In the genomic region with DNA sequence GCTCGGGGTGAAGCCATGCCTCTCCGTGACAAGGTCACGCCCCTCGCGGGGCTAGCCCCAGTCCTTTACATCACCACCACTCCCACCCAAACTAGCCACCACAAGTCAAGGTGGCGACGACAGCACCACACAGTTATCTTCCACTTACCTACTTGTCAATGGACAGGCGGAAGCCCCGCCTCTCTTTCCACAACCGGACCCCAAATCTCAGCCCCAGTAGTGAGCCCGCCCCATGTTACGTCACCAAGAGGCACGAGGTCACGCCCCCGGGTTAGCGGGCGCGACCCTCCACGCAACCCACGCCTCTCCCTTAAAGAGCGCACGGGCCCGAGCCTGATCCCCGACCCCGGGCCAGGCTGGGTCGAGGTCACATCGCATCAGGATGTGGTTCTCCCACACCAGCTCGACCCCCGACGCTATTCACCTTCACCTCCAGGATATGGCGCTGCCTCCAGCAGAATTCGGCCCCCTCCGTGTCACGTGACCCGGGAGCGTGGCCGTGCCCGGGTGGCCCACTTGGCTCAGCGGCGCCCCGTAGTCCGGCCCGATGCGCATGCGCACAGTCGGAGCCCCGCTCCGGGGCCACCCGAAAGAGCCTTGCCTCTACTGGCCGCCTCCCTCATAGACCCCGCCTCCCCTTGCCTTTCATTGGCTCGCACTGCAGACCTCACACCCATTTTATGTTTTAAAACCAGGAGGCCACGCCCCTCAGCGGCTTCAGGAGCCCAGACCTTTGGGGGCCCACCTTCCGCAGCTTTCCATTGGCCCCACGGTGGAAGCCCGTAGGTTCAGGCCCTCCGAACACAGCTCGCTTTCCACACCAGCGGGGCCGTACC, we compare ENCODE assay signal across 8 cellular contexts. TPM values are rescaled to one million over a fixed set of nuclear protein-coding genes. Genes with fewer than 3 reads are reported as not detected.
DNase-seq lines count a peak whose midpoint lies in the region; ATAC-seq and TF ChIP-seq lines count a peak whose summit lies in the region.

No MANE protein-coding gene starts in this region.

- WGBS in SK-N-SH (ENCODE audit: low lambda C conversion rate), result 2% methylated on average over 30 of the region's 61 CpGs
- 1% methylated on average over 41 of the region's 61 CpGs for WGBS in suprapubic skin

- H3K9me3 ChIP-seq in SK-N-SH, result no peaks in the 10 kb centered on the region
- H3K9me3 ChIP-seq in suprapubic skin, result no peaks in the 10 kb centered on the region

- H3K9me3 Mint-ChIP-seq in activated naive CD4-positive, alpha-beta T cell treated with anti-CD3 and anti-CD28 coated beads, Interleukin-2, amount 50 U/mL, for 72 hours, result no peaks in the 10 kb centered on the region

- peak overlapping the region; percentile 94 for H2AFZ ChIP-seq in SK-N-SH (ENCODE audit: low read depth)

- peak overlapping the region; percentile 97 for H3K4me2 ChIP-seq in SK-N-SH

- H3K4me3 ChIP-seq in SK-N-SH (ENCODE audit: low read depth in 2 of 2, low read length in 1 of 2) (peak overlapping the region; percentile 79 to 92), suprapubic skin (peak overlapping the region; percentile 83)

- ATAC-seq in HG02610 (IDR thresholded peaks at IDR 0.05; ENCODE audit: unreplicated experiment), result peak; percentile 88
- peak; percentile 90 for ATAC-seq in activated naive CD4-positive, alpha-beta T cell treated with anti-CD3 and anti-CD28 coated beads, Interleukin-2, amount 50 U/mL, for 72 hours

- H3K9ac ChIP-seq in SK-N-SH, result peak overlapping the region; percentile 70

- TF ChIP-seq CTCF in GM10266 (IDR thresholded peaks at IDR 0.05; ENCODE audit: control insufficient read depth, insufficient read depth, low read depth, missing control alignments) (peak; percentile 11), SK-N-SH (IDR thresholded peaks at IDR 0.05) (no peak), suprapubic skin (IDR thresholded peaks at IDR 0.05) (no peak)

- DNase-seq in GM10266 (ENCODE audit: extremely low spot score), result peak; percentile 98
- DNase-seq in NCI-H1092 (lab: John Stamatoyannopoulos, UW), result peak; percentile 99
- DNase-seq in SK-N-SH, result peak; percentile 99
- DNase-seq in activated naive CD4-positive, alpha-beta T cell treated with anti-CD3 and anti-CD28 coated beads, Interleukin-2, amount 50 U/mL, for 72 hours (ENCODE audit: low spot score in 2 of 2), result peak; percentile 98 to 99
- DNase-seq in glomerular endothelial cell (ENCODE audit: extremely low read depth, low read depth, low spot score), result peak; percentile 82
- peak; percentile 84 to 98 (median 94) for DNase-seq in nucleus accumbens (lab: John Stamatoyannopoulos, UW)
- peak; percentile 99 for DNase-seq in suprapubic skin (ENCODE audit: low spot score in 2 of 2)

- POLR2A ChIA-PET in SK-N-SH (lab: Yijun Ruan, JAX), result interaction anchor here (0.6 to 2.2 kb wide), 6 partner anchors 10 to 1973 kb away, joined by 3 to 7 read pairs (median 4); a partner anchor contains a TSS

- peaks cover 7 to 9% of the 10 kb centered on the region in 2 experiments for H3K36me3 ChIP-seq in SK-N-SH (replicated peaks in 1 of 2; ENCODE audit: control insufficient read depth in 1 of 2, insufficient read depth in 2 of 2, low read length in 1 of 2)
- peaks cover 25% of the 10 kb centered on the region for H3K36me3 ChIP-seq in suprapubic skin

- peaks cover 5% of the 10 kb centered on the region for H3F3A ChIP-seq in SK-N-SH (replicated peaks; ENCODE audit: insufficient read depth)

- H3K27me3 ChIP-seq in SK-N-SH (ENCODE audit: insufficient read depth) (no peaks in the 10 kb centered on the region), suprapubic skin (no peaks in the 10 kb centered on the region)

- H3K4me1 ChIP-seq in SK-N-SH (ENCODE audit: control insufficient read depth in 1 of 2, insufficient read depth in 2 of 2, low read depth in 1 of 2, low read length in 1 of 2) (peaks cover 0 to 19% of the 10 kb centered on the region in 2 experiments; a peak in 2 of 4 replicates), suprapubic skin (peaks cover 43% of the 10 kb centered on the region)

- H3K27ac Mint-ChIP-seq in activated naive CD4-positive, alpha-beta T cell treated with anti-CD3 and anti-CD28 coated beads, Interleukin-2, amount 50 U/mL, for 72 hours, result peak overlapping the region; percentile 97 to 98

- no peak for TF ChIP-seq POLR2A in suprapubic skin (IDR thresholded peaks at IDR 0.05)

- no peaks in the 10 kb centered on the region for H4K20me1 ChIP-seq in SK-N-SH (ENCODE audit: insufficient read depth)

- CTCF ChIA-PET in SK-N-SH (lab: Yijun Ruan, JAX), result interaction anchor here (0.6 to 2.5 kb wide), 10 partner anchors 10 to 975 kb away, joined by 3 to 12 read pairs (median 6); a partner anchor contains a TSS

- peak overlapping the region; percentile 71 to 88 for H3K27ac ChIP-seq in SK-N-SH (ENCODE audit: low read depth in 2 of 2, low read length in 1 of 2)
- peak overlapping the region; percentile 93 for H3K27ac ChIP-seq in suprapubic skin

- peaks cover 7 to 12% of the 10 kb centered on the region in 2 donors for H3K36me3 Mint-ChIP-seq in activated naive CD4-positive, alpha-beta T cell treated with anti-CD3 and anti-CD28 coated beads, Interleukin-2, amount 50 U/mL, for 72 hours

- TF ChIP-seq EP300 in SK-N-SH (IDR thresholded peaks at IDR 0.05; ENCODE audit: borderline replicate concordance in 1 of 2, low read depth in 1 of 2, low read length in 1 of 2) (no peak), suprapubic skin (IDR thresholded peaks at IDR 0.05) (no peak)

- H3K9me2 ChIP-seq in SK-N-SH, result no peaks in the 10 kb centered on the region

- H3K79me2 ChIP-seq in SK-N-SH (ENCODE audit: insufficient read depth), result peaks cover 21% of the 10 kb centered on the region; the same call in 1 of the 2 replicates

- TF ChIP-seq RAD21 in SK-N-SH (IDR thresholded peaks at IDR 0.05; ENCODE audit: low read length), result no peak

TF ChIP-seq in SK-N-SH, 30 proteins besides CTCF, POLR2A, EP300 and RAD21 (continues in another document):
- no peak for TF ChIP-seq MEF2A (IDR thresholded peaks at IDR 0.05; ENCODE audit: borderline replicate concordance, low read depth)
- no peak for TF ChIP-seq CHD2 (IDR thresholded peaks at IDR 0.05; ENCODE audit: low read length, partially characterized antibody)
- TF ChIP-seq, protein P1, sequence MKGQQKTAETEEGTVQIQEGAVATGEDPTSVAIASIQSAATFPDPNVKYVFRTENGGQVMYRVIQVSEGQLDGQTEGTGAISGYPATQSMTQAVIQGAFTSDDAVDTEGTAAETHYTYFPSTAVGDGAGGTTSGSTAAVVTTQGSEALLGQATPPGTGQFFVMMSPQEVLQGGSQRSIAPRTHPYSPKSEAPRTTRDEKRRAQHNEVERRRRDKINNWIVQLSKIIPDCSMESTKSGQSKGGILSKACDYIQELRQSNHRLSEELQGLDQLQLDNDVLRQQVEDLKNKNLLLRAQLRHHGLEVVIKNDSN (IDR thresholded peaks at IDR 0.05; ENCODE audit: borderline replicate concordance, low read depth), result peak; percentile 97
- TF ChIP-seq FOXM1 (IDR thresholded peaks at IDR 0.05; ENCODE audit: low read depth), result 0 out of 2 replicates have a peak, but pooled peaks have one; percentile 28
- no peak; the same call in 1 of the 2 replicates for TF ChIP-seq NFIC (IDR thresholded peaks at IDR 0.05; ENCODE audit: borderline replicate concordance)
- TF ChIP-seq, protein P2, sequence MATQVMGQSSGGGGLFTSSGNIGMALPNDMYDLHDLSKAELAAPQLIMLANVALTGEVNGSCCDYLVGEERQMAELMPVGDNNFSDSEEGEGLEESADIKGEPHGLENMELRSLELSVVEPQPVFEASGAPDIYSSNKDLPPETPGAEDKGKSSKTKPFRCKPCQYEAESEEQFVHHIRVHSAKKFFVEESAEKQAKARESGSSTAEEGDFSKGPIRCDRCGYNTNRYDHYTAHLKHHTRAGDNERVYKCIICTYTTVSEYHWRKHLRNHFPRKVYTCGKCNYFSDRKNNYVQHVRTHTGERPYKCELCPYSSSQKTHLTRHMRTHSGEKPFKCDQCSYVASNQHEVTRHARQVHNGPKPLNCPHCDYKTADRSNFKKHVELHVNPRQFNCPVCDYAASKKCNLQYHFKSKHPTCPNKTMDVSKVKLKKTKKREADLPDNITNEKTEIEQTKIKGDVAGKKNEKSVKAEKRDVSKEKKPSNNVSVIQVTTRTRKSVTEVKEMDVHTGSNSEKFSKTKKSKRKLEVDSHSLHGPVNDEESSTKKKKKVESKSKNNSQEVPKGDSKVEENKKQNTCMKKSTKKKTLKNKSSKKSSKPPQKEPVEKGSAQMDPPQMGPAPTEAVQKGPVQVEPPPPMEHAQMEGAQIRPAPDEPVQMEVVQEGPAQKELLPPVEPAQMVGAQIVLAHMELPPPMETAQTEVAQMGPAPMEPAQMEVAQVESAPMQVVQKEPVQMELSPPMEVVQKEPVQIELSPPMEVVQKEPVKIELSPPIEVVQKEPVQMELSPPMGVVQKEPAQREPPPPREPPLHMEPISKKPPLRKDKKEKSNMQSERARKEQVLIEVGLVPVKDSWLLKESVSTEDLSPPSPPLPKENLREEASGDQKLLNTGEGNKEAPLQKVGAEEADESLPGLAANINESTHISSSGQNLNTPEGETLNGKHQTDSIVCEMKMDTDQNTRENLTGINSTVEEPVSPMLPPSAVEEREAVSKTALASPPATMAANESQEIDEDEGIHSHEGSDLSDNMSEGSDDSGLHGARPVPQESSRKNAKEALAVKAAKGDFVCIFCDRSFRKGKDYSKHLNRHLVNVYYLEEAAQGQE (IDR thresholded peaks at IDR 0.05; ENCODE audit: low read depth, low read length), result no peak
- TF ChIP-seq POLR2AphosphoS5 (IDR thresholded peaks at IDR 0.05; ENCODE audit: low read depth, low read length), result peak; percentile 50; the same call in 1 of the 2 replicates
- peak; percentile 24; the same call in 1 of the 2 replicates for TF ChIP-seq TAF1 (IDR thresholded peaks at IDR 0.05; ENCODE audit: borderline replicate concordance, low read depth, low read length)

RNA-seq across cellular contexts. Expression of a gene that starts 18.2 kb away (rescaled TPM):
- polyA plus RNA-seq in SK-N-SH (2012; rRNA removed), result 40.6 and 44.1 TPM in 2 replicates
- polyA plus RNA-seq in SK-N-SH (2012; cell fraction: cytosol; rRNA removed), result 14.8 and 25.3 TPM in 2 replicates
- 69.9 and 87.2 TPM in 2 replicates for polyA plus RNA-seq in SK-N-SH (2012; cell fraction: nucleus; rRNA removed)
- 1 to 10 TPM; 1.9 to 3.9 TPM for total RNA-seq in activated naive CD4-positive, alpha-beta T cell treated with anti-CD3 and anti-CD28 coated beads, Interleukin-2, amount 50 U/mL, for 72 hours
- total RNA-seq in glomerular endothelial cell (39.4 and 54.2 TPM in 2 replicates), suprapubic skin (10 to 100 TPM in 1 of 4 donors, 1 to 10 TPM in 3; 3.8 to 17.8 (median 6.8) TPM)

RNA-seq across cellular contexts. Expression of a gene that starts 43.4 kb away (rescaled TPM):
- polyA plus RNA-seq in SK-N-SH (2012; rRNA removed), result not detected in 2 replicates
- polyA plus RNA-seq in SK-N-SH (2012; cell fraction: cytosol; rRNA removed), result not detected in 2 replicates
- polyA plus RNA-seq in SK-N-SH (2012; cell fraction: nucleus; rRNA removed), result not detected in 2 replicates
- not detected for total RNA-seq in activated naive CD4-positive, alpha-beta T cell treated with anti-CD3 and anti-CD28 coated beads, Interleukin-2, amount 50 U/mL, for 72 hours
- total RNA-seq in glomerular endothelial cell (not detected in 2 replicates), suprapubic skin (not detected)

Comparison
In these comparisons a context has a peak if more than half of its experiments do, and no peak if none do; other contexts are left out.
1. Peak in every context shown above with its lines: DNase-seq, ATAC-seq, H3K4me3 ChIP-seq and H3K27ac ChIP-seq.